In genomic region chr16:88681084-88681680, GRCh38 we compare ENCODE assay signal across 9 cellular contexts. TPM values are rescaled to one million over a fixed set of nuclear protein-coding genes. Genes with fewer than 3 reads are reported as not detected.
A peak's percentile ranks its signal among the peaks of the same experiment; 100 is the strongest.
DNase-seq lines count a peak whose midpoint lies in the region; ATAC-seq, FAIRE-seq and TF ChIP-seq lines count a peak whose summit lies in the region.
"Had no signal": no experiment of that assay in that cellular context is flagged by ENCODE, and none has a peak within 500 bp of the region (broad histone marks: within the 10 kb centered on the region; RNA-seq: fewer than 3 reads in every experiment).

No MANE protein-coding gene starts in this region.

- H3K4ac ChIP-seq in mesenchymal stem cell (ENCODE audit: low read depth in 1 of 2, low read length in 2 of 2): no peak overlapping the region

- H4K8ac ChIP-seq in mesenchymal stem cell (ENCODE audit: low read length): no peak overlapping the region

- no peak overlapping the region for H3K23ac ChIP-seq in mesenchymal stem cell (ENCODE audit: low read length in 2 of 2)

- H2AFZ ChIP-seq in mesenchymal stem cell (ENCODE audit: low read depth, low read length): no peak overlapping the region

- H2BK15ac ChIP-seq in mesenchymal stem cell (ENCODE audit: low read depth, poor library complexity, severe bottlenecking): no peak overlapping the region

- H2BK120ac ChIP-seq in mesenchymal stem cell (ENCODE audit: low read depth, low read length): no peak overlapping the region

- no peak overlapping the region for H4K91ac ChIP-seq in mesenchymal stem cell (ENCODE audit: low read length)

- H2BK5ac ChIP-seq in mesenchymal stem cell (ENCODE audit: low read depth, low read length, poor library complexity, severe bottlenecking): no peak overlapping the region

- H3K18ac ChIP-seq in mesenchymal stem cell (ENCODE audit: low read depth in 1 of 2, low read length in 2 of 2): no peak overlapping the region

- no peak overlapping the region for H3K14ac ChIP-seq in mesenchymal stem cell (ENCODE audit: low read length in 2 of 2)

- peaks cover 33% of the 10 kb centered on the region for H3K4me1 Mint-ChIP-seq in activated T-helper 1 cell treated with anti-CD3 and anti-CD28 coated beads, Interleukin-12 subunit alpha, Interleukin-12 subunit beta, Interleukin-2, Interleukin-4 antibody, amounts not matched to agents 30 ng/mL and 10 ng/mL and 1 ng/mL, durations not matched to agents 14 hours and 24 hours and 36 hours (ENCODE audit: low read depth)

- TF ChIP-seq CTCF in GM12873 (IDR thresholded peaks at IDR 0.05; ENCODE audit: insufficient read depth, low read depth, low read length, missing control alignments) (peak; percentile 82), kidney (IDR thresholded peaks at IDR 0.05; ENCODE audit: borderline replicate concordance, extremely low read depth, insufficient read depth) (peak; percentile 19)

- H3K27me3 Mint-ChIP-seq in activated T-helper 1 cell treated with anti-CD3 and anti-CD28 coated beads, Interleukin-12 subunit alpha, Interleukin-12 subunit beta, Interleukin-2, Interleukin-4 antibody, amounts not matched to agents 30 ng/mL and 10 ng/mL and 1 ng/mL, durations not matched to agents 14 hours and 24 hours and 36 hours (ENCODE audit: insufficient read depth): peaks cover 3% of the 10 kb centered on the region

- H3K27ac ChIP-seq in kidney (ENCODE audit: low read depth in 2 of 2, low read length in 2 of 2): no peak overlapping the region
- no peak overlapping the region for H3K27ac ChIP-seq in mesenchymal stem cell (ENCODE audit: low read length, poor library complexity, severe bottlenecking)

- no peaks in the 10 kb centered on the region for H3K79me1 ChIP-seq in mesenchymal stem cell (replicated peaks; ENCODE audit: low read length, poor library complexity, severe bottlenecking)

- H2BK12ac ChIP-seq in mesenchymal stem cell (ENCODE audit: low read length in 2 of 2): no peak overlapping the region

- H3K4me3 ChIP-seq in kidney (ENCODE audit: low read length in 2 of 2) (no peak overlapping the region), mesenchymal stem cell (ENCODE audit: insufficient read depth in 1 of 2, low read depth in 1 of 2, low read length in 2 of 2) (no peak overlapping the region)
- H3K4me3 ChIP-seq: lung had no signal

- H3K4me1 ChIP-seq in kidney (ENCODE audit: control insufficient read depth in 1 of 2, insufficient read depth in 1 of 2, low read depth in 1 of 2, low read length in 2 of 2) (peaks cover 0 to 2% of the 10 kb centered on the region in 2 donors), mesenchymal stem cell (ENCODE audit: control insufficient read depth, insufficient read depth, low read depth, low read length) (peaks cover 21% of the 10 kb centered on the region)

- H3K9me3 ChIP-seq in kidney (ENCODE audit: control insufficient read depth in 1 of 2, low read length in 2 of 2) (no peaks in the 10 kb centered on the region), mesenchymal stem cell (ENCODE audit: control insufficient read depth, low read length) (no peaks in the 10 kb centered on the region)

- intact Hi-C loops in activated T-helper 1 cell treated with anti-CD3 and anti-CD28 coated beads, Interleukin-12 subunit alpha, Interleukin-12 subunit beta, Interleukin-2, Interleukin-4 antibody, amounts not matched to agents 30 ng/mL and 10 ng/mL and 1 ng/mL, durations not matched to agents 14 hours and 24 hours and 36 hours (cut with micrococcal nuclease): loop anchor here (1.0 kb wide), 1 partner anchor 18 kb away; the partner anchor contains the start of gene MVD
- intact Hi-C loops in kidney (cut with DNase I): no loop called here
- intact Hi-C loops in sciatic nerve (cut with DNase I): no loop called here

- no peak overlapping the region for H3K9ac ChIP-seq in kidney (ENCODE audit: low read length in 2 of 2)
- no peak overlapping the region for H3K9ac ChIP-seq in mesenchymal stem cell (ENCODE audit: low read length)

- no peak overlapping the region for H2AK5ac ChIP-seq in mesenchymal stem cell (ENCODE audit: low read length, severe bottlenecking)

- ATAC-seq in sciatic nerve: no peak

- DNase-seq in HT-29 (ENCODE audit: low spot score) (peak; percentile 65), kidney (peak; percentile 77), RKO (ENCODE audit: low spot score) (no peak), sciatic nerve (ENCODE audit: low spot score) (no peak), NCI-H1417 treated with DMSO at 0.1 percent for 48 hours (lab: John Stamatoyannopoulos, UW) (no peak), mesenchymal stem cell (no peak)
- DNase-seq in activated T-helper 1 cell treated with anti-CD3 and anti-CD28 coated beads, Interleukin-12 subunit alpha, Interleukin-12 subunit beta, Interleukin-2, Interleukin-4 antibody, amounts not matched to agents 30 ng/mL and 10 ng/mL and 1 ng/mL, durations not matched to agents 14 hours and 24 hours and 36 hours (ENCODE audit: low spot score): no peak

- no peak overlapping the region for H3K4me2 ChIP-seq in mesenchymal stem cell (ENCODE audit: low read length, poor library complexity, severe bottlenecking)

- peaks cover 45 to 67% of the 10 kb centered on the region in 2 experiments for H3K27me3 ChIP-seq in mesenchymal stem cell (ENCODE audit: control insufficient read depth in 1 of 2, insufficient read depth in 1 of 2, low read length in 2 of 2)

- peaks cover 5% of the 10 kb centered on the region for H3K36me3 Mint-ChIP-seq in activated T-helper 1 cell treated with anti-CD3 and anti-CD28 coated beads, Interleukin-12 subunit alpha, Interleukin-12 subunit beta, Interleukin-2, Interleukin-4 antibody, amounts not matched to agents 30 ng/mL and 10 ng/mL and 1 ng/mL, durations not matched to agents 14 hours and 24 hours and 36 hours (ENCODE audit: low read depth)

- no peak for FAIRE-seq in kidney (lab: Jason Lieb, UNC)

- H3K4me3 Mint-ChIP-seq in activated T-helper 1 cell treated with anti-CD3 and anti-CD28 coated beads, Interleukin-12 subunit alpha, Interleukin-12 subunit beta, Interleukin-2, Interleukin-4 antibody, amounts not matched to agents 30 ng/mL and 10 ng/mL and 1 ng/mL, durations not matched to agents 14 hours and 24 hours and 36 hours: peak overlapping the region; percentile 66

- H3K36me3 ChIP-seq in kidney (ENCODE audit: control insufficient read depth in 1 of 2, insufficient read depth in 2 of 2, low read length in 2 of 2) (no peaks in the 10 kb centered on the region), mesenchymal stem cell (ENCODE audit: control insufficient read depth in 1 of 2, insufficient read depth in 2 of 2, low read depth in 1 of 2, low read length in 2 of 2) (peaks cover 3 to 9% of the 10 kb centered on the region in 2 experiments)

- peak overlapping the region; percentile 89 for H3K27ac Mint-ChIP-seq in activated T-helper 1 cell treated with anti-CD3 and anti-CD28 coated beads, Interleukin-12 subunit alpha, Interleukin-12 subunit beta, Interleukin-2, Interleukin-4 antibody, amounts not matched to agents 30 ng/mL and 10 ng/mL and 1 ng/mL, durations not matched to agents 14 hours and 24 hours and 36 hours

- no peaks in the 10 kb centered on the region for H3K9me3 Mint-ChIP-seq in activated T-helper 1 cell treated with anti-CD3 and anti-CD28 coated beads, Interleukin-12 subunit alpha, Interleukin-12 subunit beta, Interleukin-2, Interleukin-4 antibody, amounts not matched to agents 30 ng/mL and 10 ng/mL and 1 ng/mL, durations not matched to agents 14 hours and 24 hours and 36 hours

- WGBS in mesenchymal stem cell: 79% methylated on average over 31 of the region's 31 CpGs

RNA-seq across cellular contexts. Expression of gene SNAI3, which starts 5.1 kb away (rescaled TPM):
- 1.2 and 1.7 TPM in 2 replicates for total RNA-seq in HT-29 (2014; rRNA removed; shearing (Covaris generic))
- 1.8 and 2.4 TPM in 2 replicates for total RNA-seq in activated T-helper 1 cell treated with anti-CD3 and anti-CD28 coated beads, Interleukin-12 subunit alpha, Interleukin-12 subunit beta, Interleukin-2, Interleukin-4 antibody, amounts not matched to agents 30 ng/mL and 10 ng/mL and 1 ng/mL, durations not matched to agents 14 hours and 24 hours and 36 hours
- total RNA-seq in kidney (2.3 TPM), sciatic nerve (0.53 TPM)
- polyA plus RNA-seq in kidney (ENCODE audit: insufficient read depth, low read depth, low replicate concordance): 0.75 TPM
- 0.06 TPM for polyA plus RNA-seq in mesenchymal stem cell (2013, experiment 1 of 2)
- polyA plus RNA-seq in mesenchymal stem cell (2013, experiment 2 of 2): 0.10 TPM

RNA-seq across cellular contexts. Expression of gene MVD, which starts 18.3 kb away (rescaled TPM):
- total RNA-seq in HT-29 (2014; rRNA removed; shearing (Covaris generic)): 100 and 109 TPM in 2 replicates
- total RNA-seq in activated T-helper 1 cell treated with anti-CD3 and anti-CD28 coated beads, Interleukin-12 subunit alpha, Interleukin-12 subunit beta, Interleukin-2, Interleukin-4 antibody, amounts not matched to agents 30 ng/mL and 10 ng/mL and 1 ng/mL, durations not matched to agents 14 hours and 24 hours and 36 hours: 88.8 and 90.0 TPM in 2 replicates
- 35.4 TPM for total RNA-seq in kidney
- 48.9 TPM for polyA plus RNA-seq in kidney (ENCODE audit: insufficient read depth, low read depth, low replicate concordance)
- total RNA-seq in sciatic nerve: 64.4 TPM
- polyA plus RNA-seq in mesenchymal stem cell (2013, experiment 1 of 2): 120 TPM
- 109 TPM for polyA plus RNA-seq in mesenchymal stem cell (2013, experiment 2 of 2)

RNA-seq across cellular contexts. Expression of gene RNF166, which starts 25.0 kb away (rescaled TPM):
- 44.6 and 49.8 TPM in 2 replicates for total RNA-seq in HT-29 (2014; rRNA removed; shearing (Covaris generic))
- 42.4 and 45.0 TPM in 2 replicates for total RNA-seq in activated T-helper 1 cell treated with anti-CD3 and anti-CD28 coated beads, Interleukin-12 subunit alpha, Interleukin-12 subunit beta, Interleukin-2, Interleukin-4 antibody, amounts not matched to agents 30 ng/mL and 10 ng/mL and 1 ng/mL, durations not matched to agents 14 hours and 24 hours and 36 hours
- total RNA-seq in kidney: 31.4 TPM
- 16.3 TPM for polyA plus RNA-seq in kidney (ENCODE audit: insufficient read depth, low read depth, low replicate concordance)
- total RNA-seq in sciatic nerve: 28.6 TPM
- polyA plus RNA-seq in mesenchymal stem cell (2013, experiment 1 of 2): 12.6 TPM
- polyA plus RNA-seq in mesenchymal stem cell (2013, experiment 2 of 2): 10.8 TPM

RNA-seq across cellular contexts. Expression of gene CTU2, which starts 25.1 kb away (rescaled TPM):
- 38.4 and 44.5 TPM in 2 replicates for total RNA-seq in HT-29 (2014; rRNA removed; shearing (Covaris generic))
- 66.3 and 74.7 TPM in 2 replicates for total RNA-seq in activated T-helper 1 cell treated with anti-CD3 and anti-CD28 coated beads, Interleukin-12 subunit alpha, Interleukin-12 subunit beta, Interleukin-2, Interleukin-4 antibody, amounts not matched to agents 30 ng/mL and 10 ng/mL and 1 ng/mL, durations not matched to agents 14 hours and 24 hours and 36 hours
- total RNA-seq in kidney (18.8 TPM), sciatic nerve (20.6 TPM)
- polyA plus RNA-seq in kidney (ENCODE audit: insufficient read depth, low read depth, low replicate concordance): 11.1 TPM
- 34.1 TPM for polyA plus RNA-seq in mesenchymal stem cell (2013, experiment 1 of 2)
- polyA plus RNA-seq in mesenchymal stem cell (2013, experiment 2 of 2): 31.6 TPM

RNA-seq across cellular contexts. Expression of gene CYBA, which starts 30.3 kb away (rescaled TPM):
- total RNA-seq in HT-29 (2014; rRNA removed; shearing (Covaris generic)): 1,584 and 1,604 TPM in 2 replicates
- total RNA-seq in activated T-helper 1 cell treated with anti-CD3 and anti-CD28 coated beads, Interleukin-12 subunit alpha, Interleukin-12 subunit beta, Interleukin-2, Interleukin-4 antibody, amounts not matched to agents 30 ng/mL and 10 ng/mL and 1 ng/mL, durations not matched to agents 14 hours and 24 hours and 36 hours: 218 and 219 TPM in 2 replicates
- total RNA-seq in kidney (395 TPM), sciatic nerve (87.4 TPM)
- 263 TPM for polyA plus RNA-seq in kidney (ENCODE audit: insufficient read depth, low read depth, low replicate concordance)
- polyA plus RNA-seq in mesenchymal stem cell (2013, experiment 1 of 2): 319 TPM
- polyA plus RNA-seq in mesenchymal stem cell (2013, experiment 2 of 2): 325 TPM

Comparison
In these comparisons a context has a peak if more than half of its experiments do, and no peak if none do; other contexts are left out.
1. DNase-seq: peak in HT-29 (single experiment) and kidney (single experiment); none in activated T-helper 1 cell treated with anti-CD3 and anti-CD28 coated beads, Interleukin-12 subunit alpha, Interleukin-12 subunit beta, Interleukin-2, Interleukin-4 antibody, amounts not matched to agents 30 ng/mL and 10 ng/mL and 1 ng/mL, durations not matched to agents 14 hours and 24 hours and 36 hours (single experiment), RKO (single experiment), sciatic nerve (single experiment), NCI-H1417 treated with DMSO at 0.1 percent for 48 hours (single experiment) and mesenchymal stem cell (single experiment).